In genomic region chr2:98333922-98334321, GRCh38 we compare ENCODE assay signal across 21 cellular contexts. TPM values are rescaled to one million over a fixed set of nuclear protein-coding genes. Genes with fewer than 3 reads are reported as not detected.
A peak's percentile ranks its signal among the peaks of the same experiment; 100 is the strongest.
DNase-seq lines count a peak whose midpoint lies in the region; ATAC-seq, FAIRE-seq and TF ChIP-seq lines count a peak whose summit lies in the region.
"Had no signal": no experiment of that assay in that cellular context is flagged by ENCODE, and none has a peak within 500 bp of the region (broad histone marks: within the 10 kb centered on the region; RNA-seq: fewer than 3 reads in every experiment).

No MANE protein-coding gene starts in this region.

- no peak overlapping the region for H4K5ac ChIP-seq in mesendoderm (ENCODE audit: low read length)

- H4K8ac ChIP-seq in mesendoderm (ENCODE audit: low read depth, low read length): no peak overlapping the region

- H3K79me2 ChIP-seq in mammary epithelial cell (ENCODE audit: insufficient read depth, low read length) (no peaks in the 10 kb centered on the region), mesendoderm (ENCODE audit: control insufficient read depth, insufficient read depth, low read length) (no peaks in the 10 kb centered on the region)

- no peak for TF ChIP-seq EP300 in A549 (IDR thresholded peaks at IDR 0.05)

- no peak overlapping the region for H3K9ac ChIP-seq in mammary epithelial cell (ENCODE audit: insufficient read depth, low read length)
- peak overlapping the region; percentile 5 for H3K9ac ChIP-seq in mesendoderm (ENCODE audit: low read length)

- H3K36me3 Mint-ChIP-seq in activated CD4-positive, alpha-beta T cell treated with anti-CD3 and anti-CD28 coated beads, Interleukin-2, amount 10 ng/mL, durations not matched to agents 24 days and 14 days (ENCODE audit: low read depth): no peaks in the 10 kb centered on the region
- H3K36me3 Mint-ChIP-seq: activated naive CD4-positive, alpha-beta T cell treated with anti-CD3 and anti-CD28 coated beads, Interleukin-2, amount 10 ng/mL, durations not matched to agents 7 days and 5 days; naive B cell had no signal

- H3K4me3 ChIP-seq in A549 (no peak overlapping the region), mammary epithelial cell (replicated peaks in 1 of 3; ENCODE audit: insufficient read depth in 1 of 3, low read depth in 2 of 3, low read length in 3 of 3) (no peak overlapping the region), mesendoderm (ENCODE audit: low read length) (no peak overlapping the region), right lobe of liver (no peak overlapping the region)
- H3K4me3 ChIP-seq: Peyer's patch, right atrium auricular region, upper lobe of left lung had no signal

- intact Hi-C loops in mammary epithelial cell (cut with micrococcal nuclease) (no loop called here), right lobe of liver (cut with DNase I) (no loop called here)
- intact Hi-C loops in activated CD4-positive, alpha-beta T cell treated with anti-CD3 and anti-CD28 coated beads, Interleukin-2, amount 10 ng/mL, durations not matched to agents 24 days and 14 days (cut with micrococcal nuclease): no loop called here

- TF ChIP-seq RAD21 in A549 (conservative IDR thresholded peaks at IDR 0.05 in 1 of 2, IDR thresholded peaks at IDR 0.05 in 1 of 2): no peak

- H3K9me3 ChIP-seq in A549: 0 out of 3 replicates have a peak, but pooled peaks cover 3% of the 10 kb centered on the region
- no peaks in the 10 kb centered on the region for H3K9me3 ChIP-seq in mammary epithelial cell (replicated peaks; ENCODE audit: insufficient read depth, low read length)
- H3K9me3 ChIP-seq in right lobe of liver: peaks cover 0 to 3% (median 0%) of the 10 kb centered on the region in 4 donors
- H3K9me3 ChIP-seq: Peyer's patch, upper lobe of left lung had no signal

- peak overlapping the region; percentile 12 for H3K56ac ChIP-seq in mesendoderm (ENCODE audit: low read length)

- H3K27ac ChIP-seq in A549: peak overlapping the region; percentile 37 to 46
- H3K27ac ChIP-seq in mammary epithelial cell (ENCODE audit: insufficient read depth, low read depth, low read length): peak overlapping the region; percentile 20
- H3K27ac ChIP-seq in mesendoderm (ENCODE audit: low read depth, low read length): no peak overlapping the region
- no peak overlapping the region for H3K27ac ChIP-seq in right lobe of liver
- H3K27ac ChIP-seq: Peyer's patch, right atrium auricular region, upper lobe of left lung had no signal

- H3K4me1 ChIP-seq in A549 (peaks cover 16% of the 10 kb centered on the region), mammary epithelial cell (ENCODE audit: insufficient read depth, low read length) (peaks cover 15% of the 10 kb centered on the region), mesendoderm (ENCODE audit: control insufficient read depth, low read depth, low read length) (peaks cover 12% of the 10 kb centered on the region), right lobe of liver (no peaks in the 10 kb centered on the region)
- H3K4me1 ChIP-seq: Peyer's patch, right atrium auricular region, upper lobe of left lung had no signal

- H3K9me3 Mint-ChIP-seq in activated CD4-positive, alpha-beta T cell treated with anti-CD3 and anti-CD28 coated beads, Interleukin-2, amount 10 ng/mL, durations not matched to agents 24 days and 14 days: no peaks in the 10 kb centered on the region
- H3K9me3 Mint-ChIP-seq: activated naive CD4-positive, alpha-beta T cell treated with anti-CD3 and anti-CD28 coated beads, Interleukin-2, amount 10 ng/mL, durations not matched to agents 7 days and 5 days had no signal

- H3K4me2 ChIP-seq in A549 (peak overlapping the region; percentile 65), mammary epithelial cell (ENCODE audit: insufficient read depth, low read depth, low read length) (peak overlapping the region; percentile 71), mesendoderm (ENCODE audit: low read length) (no peak overlapping the region)

- no peak overlapping the region for H2BK120ac ChIP-seq in mesendoderm (ENCODE audit: low read depth, low read length)

- WGBS in A549 (ENCODE audit: missing lambda C conversion rate): 54% methylated on average over 2 of the region's 2 CpGs
- WGBS in mammary epithelial cell (ENCODE audit: low coverage, missing lambda C conversion rate): no CpG with 5 or more reads among the region's 2 CpGs
- no CpG with 5 or more reads among the region's 2 CpGs for WGBS in mesendoderm (ENCODE audit: extremely low coverage, insufficient coverage, low lambda C conversion rate)
- WGBS in right lobe of liver (ENCODE audit: insufficient coverage, low coverage, low lambda C conversion rate, missing lambda C conversion rate): 37% methylated on average over 2 of the region's 2 CpGs

- H2BK15ac ChIP-seq in mesendoderm (replicated peaks; ENCODE audit: low read depth): no peak overlapping the region

- H3K79me1 ChIP-seq in mesendoderm (ENCODE audit: low read length): no peaks in the 10 kb centered on the region

- DNase-seq in A549 (ENCODE audit: low read depth in 1 of 2, low spot score in 1 of 2) (no peak), NCI-H526 (lab: John Stamatoyannopoulos, UW) (peak; percentile 71 to 76), mammary epithelial cell (no peak), mesendoderm (no peak), SKM-1 treated with dmso at 0.1 percent for 144 hours (lab: John Stamatoyannopoulos, UW; ENCODE audit: unreplicated experiment) (no peak), right lobe of liver (no peak)
- no peak for DNase-seq in activated CD4-positive, alpha-beta T cell treated with anti-CD3 and anti-CD28 coated beads, Interleukin-2, amount 10 ng/mL, durations not matched to agents 24 days and 14 days
- DNase-seq: activated CD8-positive, alpha-beta memory T cell treated with anti-CD3 and anti-CD28 coated beads, Interleukin-2, amount 50 U/mL, for 4 hours; activated naive CD4-positive, alpha-beta T cell treated with anti-CD3 and anti-CD28 coated beads, Interleukin-2, amount 10 ng/mL, durations not matched to agents 7 days and 5 days; left colon; naive B cell; NCI-H510A treated with DMSO at 0.1 percent for 48 hours; Peyer's patch; stimulated activated CD4-positive, alpha-beta T cell treated with anti-CD3 and anti-CD28 coated beads, Interleukin-4, amount 100 ng/mL, for 24 hours; T-helper 1 cell; upper lobe of left lung had no signal

- BruUV-seq in mammary epithelial cell (replicated peaks; lab: Mats Ljungman, UMichigan): TSS peak; percentile 43

- H2AFZ ChIP-seq in mammary epithelial cell (ENCODE audit: low read depth, low read length): peak overlapping the region; percentile 40

- H3K27me3 Mint-ChIP-seq in activated CD4-positive, alpha-beta T cell treated with anti-CD3 and anti-CD28 coated beads, Interleukin-2, amount 10 ng/mL, durations not matched to agents 24 days and 14 days: peaks cover 8% of the 10 kb centered on the region

- in situ Hi-C loops in mammary epithelial cell (cut with MboI; ENCODE audit: low sequenced_read_pairs in 2 of 2): no loop called here

- no peak overlapping the region for H2BK5ac ChIP-seq in mesendoderm (ENCODE audit: low read length)

- H3K27ac Mint-ChIP-seq in activated CD4-positive, alpha-beta T cell treated with anti-CD3 and anti-CD28 coated beads, Interleukin-2, amount 10 ng/mL, durations not matched to agents 24 days and 14 days: no peak overlapping the region
- H3K27ac Mint-ChIP-seq: activated naive CD4-positive, alpha-beta T cell treated with anti-CD3 and anti-CD28 coated beads, Interleukin-2, amount 10 ng/mL, durations not matched to agents 7 days and 5 days; naive B cell had no signal

- no peak overlapping the region for H3K4me3 Mint-ChIP-seq in activated CD4-positive, alpha-beta T cell treated with anti-CD3 and anti-CD28 coated beads, Interleukin-2, amount 10 ng/mL, durations not matched to agents 24 days and 14 days
- H3K4me3 Mint-ChIP-seq: activated naive CD4-positive, alpha-beta T cell treated with anti-CD3 and anti-CD28 coated beads, Interleukin-2, amount 10 ng/mL, durations not matched to agents 7 days and 5 days; naive B cell had no signal

- TF ChIP-seq POLR2A in A549 (IDR thresholded peaks at IDR 0.05; ENCODE audit: low read length) (no peak), right lobe of liver (IDR thresholded peaks at IDR 0.05) (no peak)

- FAIRE-seq in A549 (lab: Jason Lieb, UNC): no peak
- FAIRE-seq: GM18507 had no signal

- no peaks in the 10 kb centered on the region for H3K36me3 ChIP-seq in mammary epithelial cell (ENCODE audit: insufficient read depth, low read length)
- H3K36me3 ChIP-seq in mesendoderm (ENCODE audit: control insufficient read depth, insufficient read depth, low read length): no peaks in the 10 kb centered on the region
- H3K36me3 ChIP-seq in right lobe of liver: no peaks in the 10 kb centered on the region
- H3K36me3 ChIP-seq: Peyer's patch, right atrium auricular region, upper lobe of left lung had no signal

- peak overlapping the region; percentile 60 for H2AK5ac ChIP-seq in mesendoderm (ENCODE audit: low read length)

- POLR2A ChIA-PET in A549 (lab: Yijun Ruan, JAX): interaction anchor here (0.6 to 0.7 kb wide), 2 partner anchors 43 to 117 kb away, joined by 3 to 4 read pairs; no protein-coding TSS in a partner anchor

- H3K4me1 Mint-ChIP-seq in activated CD4-positive, alpha-beta T cell treated with anti-CD3 and anti-CD28 coated beads, Interleukin-2, amount 10 ng/mL, durations not matched to agents 24 days and 14 days: no peaks in the 10 kb centered on the region
- H3K4me1 Mint-ChIP-seq: activated naive CD4-positive, alpha-beta T cell treated with anti-CD3 and anti-CD28 coated beads, Interleukin-2, amount 10 ng/mL, durations not matched to agents 7 days and 5 days; naive B cell had no signal

- CTCF ChIA-PET in A549 (lab: Yijun Ruan, JAX): interaction anchor here (1.8 kb wide), 1 partner anchor 51 kb away, joined by 4 read pairs; no protein-coding TSS in a partner anchor
- CTCF ChIA-PET in mammary epithelial cell (lab: Charles Lee; ENCODE audit: low non-redundant PET): no interaction called here

- H3K4ac ChIP-seq in mesendoderm (ENCODE audit: low read depth, low read length): no peak overlapping the region

- TF ChIP-seq CTCF in A549 (IDR thresholded peaks at IDR 0.05) (no peak), mammary epithelial cell (conservative IDR thresholded peaks at IDR 0.05 in 1 of 2, IDR thresholded peaks at IDR 0.05 in 1 of 2; ENCODE audit: extremely low read depth in 1 of 2, insufficient read depth in 1 of 2, low read depth in 1 of 2, low read length in 2 of 2) (no peak), right lobe of liver (IDR thresholded peaks at IDR 0.05) (no peak)

- no peaks in the 10 kb centered on the region for H4K20me1 ChIP-seq in mammary epithelial cell (ENCODE audit: insufficient read depth, low read length)

- ATAC-seq in A549: peak in 1 of 2 experiments; percentile 37; a peak in 2 of 6 replicates
- no peak for ATAC-seq in GM18502 (IDR thresholded peaks at IDR 0.05; ENCODE audit: poor library complexity, unreplicated experiment)
- no peak for ATAC-seq in right lobe of liver
- ATAC-seq: activated CD4-positive, CD25-positive, alpha-beta regulatory T cell treated with anti-CD3 and anti-CD28 coated beads, Interleukin-2, amount 50 U/mL, for 24 hours; left colon had no signal

- no peak overlapping the region for H3K18ac ChIP-seq in mesendoderm (ENCODE audit: low read length)

- H3K23ac ChIP-seq in mesendoderm (ENCODE audit: low read length): no peak overlapping the region

- no peaks in the 10 kb centered on the region for H3K27me3 ChIP-seq in mammary epithelial cell (ENCODE audit: insufficient read depth, low read length)
- H3K27me3 ChIP-seq in mesendoderm (ENCODE audit: insufficient read depth, low read length, poor library complexity): no peaks in the 10 kb centered on the region
- no peaks in the 10 kb centered on the region for H3K27me3 ChIP-seq in right lobe of liver
- H3K27me3 ChIP-seq: Peyer's patch, right atrium auricular region, upper lobe of left lung had no signal

- dilution Hi-C loops in mammary epithelial cell (cut with HindIII; ENCODE audit: low sequenced_read_pairs): no loop called here

RNA-seq across cellular contexts. Expression of gene CNGA3, which starts 12.3 kb away (rescaled TPM):
- polyA plus RNA-seq in A549 (2011; rRNA removed) (not detected in 2 replicates), A549 (2017; fragmentation: RNase III; extraction: RNeasy Plus Mini Kit Qiagen cat#74134 plus additional on column Dnase treatment) (not detected in 3 replicates), mammary epithelial cell (not detected)
- polyA plus RNA-seq in A549 (2012; cell fraction: cytosol; rRNA removed): not detected in 2 replicates
- not detected in 2 replicates for polyA plus RNA-seq in A549 (2012; cell fraction: nucleus; rRNA removed)
- polyA minus RNA-seq in A549 (2011; rRNA and poly(A)+ RNA removed): not detected in 2 replicates
- total RNA-seq in mammary epithelial cell (not detected), right lobe of liver (not detected)
- polyA minus RNA-seq in mammary epithelial cell: not detected
- 0.07 TPM for polyA plus RNA-seq in mesendoderm (2013, experiment 1 of 2)
- polyA plus RNA-seq in mesendoderm (2013, experiment 2 of 2): 0.08 TPM
- total RNA-seq in activated CD4-positive, alpha-beta T cell treated with anti-CD3 and anti-CD28 coated beads, Interleukin-2, amount 10 ng/mL, durations not matched to agents 24 days and 14 days: not detected in 2 replicates
- total RNA-seq: cardiac septum, right atrium auricular region had no signal

Comparison
In these comparisons a context has a peak if more than half of its experiments do, and no peak if none do; other contexts are left out.
1. DNase-seq: peak in NCI-H526 (2 of 2); none in A549 (0 of 2), mammary epithelial cell (single experiment), mesendoderm (single experiment), SKM-1 treated with dmso at 0.1 percent for 144 hours (single experiment), activated CD4-positive, alpha-beta T cell treated with anti-CD3 and anti-CD28 coated beads, Interleukin-2, amount 10 ng/mL, durations not matched to agents 24 days and 14 days (single experiment) and right lobe of liver (0 of 3).
2. H3K27ac ChIP-seq: peak in A549 (2 of 2) and mammary epithelial cell (single experiment); none in mesendoderm (single experiment) and right lobe of liver (0 of 3).